26 cellular contexts compared by ENCODE assay signal in the genomic region with DNA sequence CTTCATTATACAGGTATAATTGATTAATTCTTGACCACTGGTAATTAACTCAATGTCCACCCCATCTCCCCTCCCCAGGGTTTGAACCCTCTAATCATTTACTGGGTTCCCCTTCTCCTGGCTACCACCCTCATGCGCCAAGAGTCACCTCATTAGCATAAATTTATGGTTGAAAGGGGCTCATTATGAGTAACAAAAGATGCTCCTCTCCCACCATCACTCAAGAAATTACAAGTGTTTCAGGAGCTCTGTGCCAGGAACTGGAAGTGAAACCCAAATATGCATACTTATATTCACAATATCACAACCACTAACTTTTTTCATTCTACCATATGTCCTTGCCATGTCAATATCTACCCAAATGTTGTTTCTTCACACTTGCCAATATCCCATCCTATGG. TPM values are rescaled to one million over a fixed set of nuclear protein-coding genes. Genes with fewer than 3 reads are reported as not detected.
"Had no signal": no experiment of that assay in that cellular context is flagged by ENCODE, and none has a peak within 500 bp of the region (broad histone marks: within the 10 kb centered on the region; RNA-seq: fewer than 3 reads in every experiment).

No MANE protein-coding gene starts in this region.

- DNase-seq: activated CD4-positive, alpha-beta memory T cell treated with anti-CD3 and anti-CD28 coated beads, Interleukin-2, amount 10 ng/mL, durations not matched to agents 7 days and 5 days; activated CD4-positive, alpha-beta T cell treated with anti-CD3 and anti-CD28 coated beads for 48 hours; activated CD4-positive, CD25-positive, alpha-beta regulatory T cell; activated effector memory CD4-positive, alpha-beta T cell treated with Interleukin-2 at 50 U/mL for 16 hours; activated naive CD4-positive, alpha-beta T cell treated with anti-CD3 and anti-CD28 coated beads for 36 hours; activated naive CD8-positive, alpha-beta T cell treated with anti-CD3 and anti-CD28 coated beads, Interleukin-2, amount 10 ng/mL, durations not matched to agents 7 days and 5 days; amniotic stem cell; effector memory CD8-positive, alpha-beta T cell; foreskin melanocyte; immature natural killer cell; naive B cell; occipital lobe; right lobe of liver; stimulated activated CD4-positive, alpha-beta T cell treated with anti-CD3 and anti-CD28 coated beads, Interleukin-2, amount 100 ng/mL, for 24 hours; stimulated activated naive CD4-positive, alpha-beta T cell; T-helper 9 cell; upper lobe of left lung had no signal

- H3K4me1 ChIP-seq: breast epithelium, right lobe of liver had no signal

- H3K27me3 Mint-ChIP-seq: activated CD4-positive, alpha-beta memory T cell treated with anti-CD3 and anti-CD28 coated beads, Interleukin-2, amount 10 ng/mL, durations not matched to agents 7 days and 5 days; activated naive CD8-positive, alpha-beta T cell treated with anti-CD3 and anti-CD28 coated beads, Interleukin-2, amount 10 ng/mL, durations not matched to agents 7 days and 5 days; central memory CD8-positive, alpha-beta T cell; effector memory CD8-positive, alpha-beta T cell; naive B cell had no signal

- H3K27ac Mint-ChIP-seq: activated CD4-positive, alpha-beta memory T cell treated with anti-CD3 and anti-CD28 coated beads, Interleukin-2, amount 10 ng/mL, durations not matched to agents 7 days and 5 days; activated naive CD4-positive, alpha-beta T cell treated with anti-CD3 and anti-CD28 coated beads for 36 hours; activated naive CD8-positive, alpha-beta T cell treated with anti-CD3 and anti-CD28 coated beads, Interleukin-2, amount 10 ng/mL, durations not matched to agents 7 days and 5 days; effector memory CD8-positive, alpha-beta T cell; immature natural killer cell had no signal

- H3K9me3 Mint-ChIP-seq: central memory CD8-positive, alpha-beta T cell; effector memory CD8-positive, alpha-beta T cell; immature natural killer cell; naive B cell had no signal

- FAIRE-seq: colon, endothelial cell of umbilical vein had no signal

- H3K4me3 Mint-ChIP-seq: activated CD4-positive, alpha-beta memory T cell treated with anti-CD3 and anti-CD28 coated beads, Interleukin-2, amount 10 ng/mL, durations not matched to agents 7 days and 5 days; activated naive CD4-positive, alpha-beta T cell treated with anti-CD3 and anti-CD28 coated beads for 36 hours; activated naive CD8-positive, alpha-beta T cell treated with anti-CD3 and anti-CD28 coated beads, Interleukin-2, amount 10 ng/mL, durations not matched to agents 7 days and 5 days; central memory CD8-positive, alpha-beta T cell; effector memory CD8-positive, alpha-beta T cell; immature natural killer cell had no signal

- H3K27ac ChIP-seq: breast epithelium, hepatocyte, left lung, right lobe of liver, skin epidermis, upper lobe of left lung had no signal

- H3K36me3 Mint-ChIP-seq: immature natural killer cell, naive B cell had no signal

- ATAC-seq: effector memory CD8-positive, alpha-beta T cell; esophagus mucosa; left lung; right lobe of liver had no signal

- H3K4me3 ChIP-seq: breast epithelium, hepatocyte, left lung, lung, right lobe of liver, skin epidermis, upper lobe of left lung had no signal

- H3K27me3 ChIP-seq: breast epithelium, hepatocyte, left lung, right lobe of liver, upper lobe of left lung had no signal

- H3K36me3 ChIP-seq: breast epithelium, left lung, right lobe of liver, upper lobe of left lung had no signal

- H3K9me3 ChIP-seq: right lobe of liver had no signal

RNA-seq across cellular contexts. Expression of a gene that starts 28.3 kb away (rescaled TPM):
- polyA plus RNA-seq: hepatocyte had no signal
